ENCODE assay signal across 37 cellular contexts in the genomic region with DNA sequence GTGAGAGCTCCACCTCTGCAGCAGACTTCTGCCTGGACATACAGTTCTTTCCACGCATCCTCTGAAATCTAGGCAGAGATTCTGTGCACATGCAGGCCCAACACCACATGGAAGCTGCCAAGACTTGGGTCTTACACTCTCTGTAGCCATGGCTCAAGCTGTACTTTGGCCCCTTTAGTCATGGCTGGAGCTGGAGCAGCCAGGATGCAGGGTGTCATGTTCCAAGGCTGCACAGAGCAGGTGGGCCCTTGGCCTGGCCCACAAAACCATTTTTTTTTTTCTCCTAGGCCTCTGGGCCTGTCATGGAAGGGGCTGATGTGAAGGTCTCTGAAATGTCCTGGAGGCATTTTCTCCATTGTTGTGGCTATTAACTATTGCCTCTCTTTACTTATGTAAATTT.
DNase-seq lines count a peak whose midpoint lies in the region; ATAC-seq, FAIRE-seq and TF ChIP-seq lines count a peak whose summit lies in the region.
"Had no signal": no experiment of that assay in that cellular context is flagged by ENCODE, and none has a peak within 500 bp of the region (broad histone marks: within the 10 kb centered on the region; RNA-seq: fewer than 3 reads in every experiment).

No MANE protein-coding gene starts in this region.

- H3K4me2 ChIP-seq in HepG2 (ENCODE audit: low read depth, low read length): no peak overlapping the region
- no peak overlapping the region for H3K4me2 ChIP-seq in neuronal stem cell (ENCODE audit: insufficient read depth, low read length, poor library complexity, severe bottlenecking)
- no peak overlapping the region for H3K4me2 ChIP-seq in GM23338
- H3K4me2 ChIP-seq: A549; BLaER1; BLaER1 treated with 17β-estradiol and CSF1 and Interleukin-3, amounts not matched to agents 10 nM and 100 nM had no signal

- POLR2A ChIA-PET in HepG2 (lab: Yijun Ruan, JAX) (no interaction called here), HEK293T (lab: Yijun Ruan, JAX) (no interaction called here)

- H2BK12ac ChIP-seq in neuronal stem cell (ENCODE audit: low read length): no peak overlapping the region

- ATAC-seq in HepG2 (peak; percentile 68; the same call in 2 of the 3 replicates), right lobe of liver (no peak), aorta (ENCODE audit: low FRiP score) (peak; percentile 50), GM23338 (no peak)
- ATAC-seq: A549; CD8-positive, alpha-beta T cell had no signal

- H3K18ac ChIP-seq in neuronal stem cell (ENCODE audit: low read length): no peak overlapping the region

- H3K27me3 ChIP-seq in HepG2 (ENCODE audit: control insufficient read depth in 1 of 2, insufficient read depth in 2 of 2, low read length in 2 of 2) (no peaks in the 10 kb centered on the region), right lobe of liver (no peaks in the 10 kb centered on the region), SJCRH30 (no peaks in the 10 kb centered on the region), neuronal stem cell (ENCODE audit: control insufficient read depth in 3 of 3, insufficient read depth in 3 of 3, low read depth in 1 of 3, low read length in 3 of 3) (no peaks in the 10 kb centered on the region), aorta (ENCODE audit: control insufficient read depth in 1 of 2, insufficient read depth in 2 of 2, low read length in 1 of 2) (no peaks in the 10 kb centered on the region), GM23338 (ENCODE audit: insufficient read depth) (no peaks in the 10 kb centered on the region)
- H3K27me3 ChIP-seq: BE2C; BLaER1; BLaER1 treated with 17β-estradiol and CSF1 and Interleukin-3, amounts not matched to agents 10 nM and 100 nM had no signal

- no peak overlapping the region for H3K4me3 Mint-ChIP-seq in activated CD4-positive, alpha-beta T cell treated with anti-CD3 and anti-CD28 coated beads, Interleukin-2, amount 10 ng/mL, durations not matched to agents 24 days and 14 days
- no peak overlapping the region for H3K4me3 Mint-ChIP-seq in GM23338
- H3K4me3 Mint-ChIP-seq: B cell; CD14-positive monocyte; CD4-positive, alpha-beta memory T cell; CD4-positive, alpha-beta T cell; CD4-positive, CD25-positive, alpha-beta regulatory T cell; CD8-positive, alpha-beta memory T cell; CD8-positive, alpha-beta T cell had no signal

- H3K36me3 Mint-ChIP-seq in activated CD4-positive, alpha-beta T cell treated with anti-CD3 and anti-CD28 coated beads, Interleukin-2, amount 10 ng/mL, durations not matched to agents 24 days and 14 days (ENCODE audit: low read depth): no peaks in the 10 kb centered on the region
- H3K36me3 Mint-ChIP-seq in GM23338 (ENCODE audit: low read depth): peaks cover 18% of the 10 kb centered on the region; the same call in 2 of the 3 replicates
- H3K36me3 Mint-ChIP-seq: CD14-positive monocyte; CD4-positive, alpha-beta memory T cell; CD4-positive, CD25-positive, alpha-beta regulatory T cell; CD8-positive, alpha-beta memory T cell; CD8-positive, alpha-beta T cell had no signal

- no peak overlapping the region for H2BK15ac ChIP-seq in neuronal stem cell (ENCODE audit: low read length)

- in situ Hi-C loops in HepG2 (cut with HindIII; ENCODE audit: extremely low pct_ligation_motif_present, low pct_unique_long_range_greater_than_20kb): loop anchor here (10.0 kb wide), 1 partner anchor 965 kb away; no protein-coding TSS in a partner anchor

- H3K79me2 ChIP-seq in HepG2 (ENCODE audit: insufficient read depth, low read length) (no peaks in the 10 kb centered on the region), GM23338 (replicated peaks; ENCODE audit: insufficient read depth) (no peaks in the 10 kb centered on the region)

- H2AFZ ChIP-seq in HepG2 (ENCODE audit: low read length) (no peak overlapping the region), neuronal stem cell (ENCODE audit: low read length) (no peak overlapping the region), GM23338 (no peak overlapping the region)

- peak; percentile 2 for DNase-seq in HepG2 (ENCODE audit: low spot score)
- DNase-seq in right lobe of liver: no peak
- DNase-seq in SJCRH30: peak; percentile 30 to 55
- no peak for DNase-seq in neuronal stem cell (ENCODE audit: low spot score)
- DNase-seq in aorta: no peak
- DNase-seq in HEK293T (ENCODE audit: extremely low spot score): no peak
- no peak for DNase-seq in activated CD4-positive, alpha-beta T cell treated with anti-CD3 and anti-CD28 coated beads, Interleukin-2, amount 10 ng/mL, durations not matched to agents 24 days and 14 days
- DNase-seq in GM23338 (ENCODE audit: low spot score): no peak
- DNase-seq: 8988T; ACHN; AML-193; BE2C; C1 segment of cervical spinal cord; Caco-2; Calu3; CD4-positive, alpha-beta memory T cell; CD4-positive, alpha-beta T cell; CD4-positive, CD25-positive, alpha-beta regulatory T cell; CD8-positive, alpha-beta memory T cell; CD8-positive, alpha-beta T cell; COR-L47; DMS 273 treated with DMSO at 0.1 percent for 48 hours; DMS153; DMS53; DMS79; DMS79 treated with DMSO at 0.1 percent for 48 hours; DND-41; EL had no signal

- no peak for FAIRE-seq in HepG2 (lab: Jason Lieb, UNC)
- FAIRE-seq: A204.1, A549, D721Med had no signal

- no peak overlapping the region for H2AK5ac ChIP-seq in neuronal stem cell (ENCODE audit: low read depth, low read length)

- peaks cover 3% of the 10 kb centered on the region; the same call in 1 of the 2 replicates for H3K9me2 ChIP-seq in GM23338 (ENCODE audit: insufficient read depth)

- no CpG with 5 or more reads among the region's 1 CpG for WGBS in HepG2 (ENCODE audit: low lambda C conversion rate)
- WGBS in right lobe of liver (ENCODE audit: insufficient coverage, low coverage, low lambda C conversion rate, missing lambda C conversion rate): no CpG with 5 or more reads among the region's 1 CpG
- WGBS in neuronal stem cell (ENCODE audit: extremely low coverage in 2 of 2, insufficient read length in 2 of 2, insufficient replicate concordance in 1 of 2), 2 donors: no CpG with 5 or more reads among the region's 1 CpG
- WGBS in aorta, 2 donors: 95 to 100% methylated on average over 1 of the region's 1 CpG

- TF ChIP-seq RAD21 in HepG2 (CRISPR knock-in tag; IDR thresholded peaks at IDR 0.05): no peak

- no peak overlapping the region for H3K14ac ChIP-seq in neuronal stem cell (ENCODE audit: low read length)

- intact Hi-C loops in HepG2 (cut with micrococcal nuclease; ENCODE audit: unreplicated experiment) (no loop called here), right lobe of liver (cut with DNase I) (no loop called here), aorta (cut with DNase I) (no loop called here)
- intact Hi-C loops in activated CD4-positive, alpha-beta T cell treated with anti-CD3 and anti-CD28 coated beads, Interleukin-2, amount 10 ng/mL, durations not matched to agents 24 days and 14 days (cut with micrococcal nuclease): no loop called here

- no peak overlapping the region for H2BK120ac ChIP-seq in neuronal stem cell (ENCODE audit: low read depth, low read length)

- no peak overlapping the region for H3K23ac ChIP-seq in neuronal stem cell (ENCODE audit: low read depth, low read length, poor library complexity)

- H3K79me1 ChIP-seq in neuronal stem cell (ENCODE audit: low read depth, low read length): no peaks in the 10 kb centered on the region

- TF ChIP-seq POLR2A in HepG2 (IDR thresholded peaks at IDR 0.05; ENCODE audit: insufficient read depth in 1 of 2, low read depth in 2 of 2, low read length in 2 of 2) (no peak), right lobe of liver (IDR thresholded peaks at IDR 0.05) (no peak)

- H3K4me3 ChIP-seq in HepG2 (replicated peaks in 1 of 3; ENCODE audit: insufficient read depth in 1 of 3, low read depth in 2 of 3, low read length in 3 of 3): no peak overlapping the region
- H3K4me3 ChIP-seq in right lobe of liver: no peak overlapping the region
- H3K4me3 ChIP-seq in SJCRH30: no peak overlapping the region
- H3K4me3 ChIP-seq in neuronal stem cell (ENCODE audit: low read length in 2 of 2): peak overlapping the region in 1 of 2 donors; percentile 65
- no peak overlapping the region for H3K4me3 ChIP-seq in aorta (ENCODE audit: low read length in 2 of 2)
- H3K4me3 ChIP-seq in GM23338: no peak overlapping the region
- H3K4me3 ChIP-seq: A549; BLaER1; BLaER1 treated with 17β-estradiol and CSF1 and Interleukin-3, amounts not matched to agents 10 nM and 100 nM had no signal

- H3K36me3 ChIP-seq in HepG2 (replicated peaks in 1 of 2; ENCODE audit: control insufficient read depth in 1 of 2, insufficient read depth in 2 of 2, low read length in 2 of 2) (no peaks in the 10 kb centered on the region), right lobe of liver (no peaks in the 10 kb centered on the region), SJCRH30 (no peaks in the 10 kb centered on the region), neuronal stem cell (replicated peaks in 1 of 2; ENCODE audit: control insufficient read depth in 2 of 2, insufficient read depth in 2 of 2, low read length in 2 of 2) (no peaks in the 10 kb centered on the region), aorta (ENCODE audit: control insufficient read depth in 1 of 2, insufficient read depth in 2 of 2, low read length in 1 of 2) (no peaks in the 10 kb centered on the region), GM23338 (ENCODE audit: insufficient read depth) (no peaks in the 10 kb centered on the region)
- H3K36me3 ChIP-seq: BE2C; BLaER1; BLaER1 treated with 17β-estradiol and CSF1 and Interleukin-3, amounts not matched to agents 10 nM and 100 nM had no signal

- TF ChIP-seq EP300 in HepG2 (IDR thresholded peaks at IDR 0.05; ENCODE audit: low read depth in 2 of 2, low read length in 2 of 2): no peak
- no peak for TF ChIP-seq EP300 in HepG2 (CRISPR knock-in tag; IDR thresholded peaks at IDR 0.05; ENCODE audit: borderline replicate concordance)

- no peaks in the 10 kb centered on the region for H3F3A ChIP-seq in GM23338 (replicated peaks; ENCODE audit: low read depth)

- H3K27me3 Mint-ChIP-seq in activated CD4-positive, alpha-beta T cell treated with anti-CD3 and anti-CD28 coated beads, Interleukin-2, amount 10 ng/mL, durations not matched to agents 24 days and 14 days: no peaks in the 10 kb centered on the region
- H3K27me3 Mint-ChIP-seq in GM23338 (ENCODE audit: insufficient read depth, low read depth, poor library complexity): peaks cover 2% of the 10 kb centered on the region
- H3K27me3 Mint-ChIP-seq: B cell; CD4-positive, alpha-beta memory T cell; CD4-positive, alpha-beta T cell; CD4-positive, CD25-positive, alpha-beta regulatory T cell; CD8-positive, alpha-beta memory T cell had no signal

- no peak overlapping the region for H4K8ac ChIP-seq in neuronal stem cell (ENCODE audit: low read depth, low read length)

- H3K4ac ChIP-seq in neuronal stem cell (ENCODE audit: low read length): no peak overlapping the region

- H3K9me3 ChIP-seq in HepG2 (ENCODE audit: low read length): peaks cover 10% of the 10 kb centered on the region; the same call in 1 of the 2 replicates
- H3K9me3 ChIP-seq in right lobe of liver: no peaks in the 10 kb centered on the region
- no peaks in the 10 kb centered on the region for H3K9me3 ChIP-seq in SJCRH30 (replicated peaks)
- peaks cover 0 to 3% of the 10 kb centered on the region in 2 donors for H3K9me3 ChIP-seq in neuronal stem cell (replicated peaks in 1 of 2; ENCODE audit: control insufficient read depth in 2 of 2, insufficient read depth in 1 of 2, low read depth in 1 of 2, low read length in 2 of 2)
- peaks cover 3% of the 10 kb centered on the region for H3K9me3 ChIP-seq in aorta (ENCODE audit: control insufficient read depth, low read length)
- H3K9me3 ChIP-seq: A549, BE2C, Caco-2 had no signal

- H3K9me3 Mint-ChIP-seq in activated CD4-positive, alpha-beta T cell treated with anti-CD3 and anti-CD28 coated beads, Interleukin-2, amount 10 ng/mL, durations not matched to agents 24 days and 14 days: no peaks in the 10 kb centered on the region
- H3K9me3 Mint-ChIP-seq in GM23338: peaks cover 21% of the 10 kb centered on the region

- H3K4me1 ChIP-seq in HepG2 (ENCODE audit: insufficient read depth, low read length): no peaks in the 10 kb centered on the region
- H3K4me1 ChIP-seq in right lobe of liver: no peaks in the 10 kb centered on the region
- H3K4me1 ChIP-seq in SJCRH30: no peaks in the 10 kb centered on the region
- H3K4me1 ChIP-seq in neuronal stem cell (ENCODE audit: control insufficient read depth in 2 of 2, insufficient read depth in 1 of 2, low read depth in 1 of 2, low read length in 2 of 2): no peaks in the 10 kb centered on the region
- H3K4me1 ChIP-seq in aorta (ENCODE audit: control insufficient read depth in 1 of 2, insufficient read depth in 2 of 2, low read length in 2 of 2): no peaks in the 10 kb centered on the region
- H3K4me1 ChIP-seq in GM23338 (ENCODE audit: insufficient read depth): no peaks in the 10 kb centered on the region
- H3K4me1 ChIP-seq: A549; BE2C; BLaER1; BLaER1 treated with 17β-estradiol and CSF1 and Interleukin-3, amounts not matched to agents 10 nM and 100 nM; Caco-2 had no signal

- H4K91ac ChIP-seq in neuronal stem cell (ENCODE audit: low read depth, low read length, poor library complexity): peak overlapping the region; percentile 53

- no peak overlapping the region for H3K27ac Mint-ChIP-seq in activated CD4-positive, alpha-beta T cell treated with anti-CD3 and anti-CD28 coated beads, Interleukin-2, amount 10 ng/mL, durations not matched to agents 24 days and 14 days
- no peak overlapping the region for H3K27ac Mint-ChIP-seq in GM23338
- H3K27ac Mint-ChIP-seq: B cell; CD4-positive, alpha-beta memory T cell; CD4-positive, alpha-beta T cell; CD4-positive, CD25-positive, alpha-beta regulatory T cell; CD8-positive, alpha-beta memory T cell; CD8-positive, alpha-beta T cell had no signal

- no peak for TF ChIP-seq CTCF in HepG2 (CRISPR knock-in tag; IDR thresholded peaks at IDR 0.05)
- no peak for TF ChIP-seq CTCF in right lobe of liver (IDR thresholded peaks at IDR 0.05)
- TF ChIP-seq CTCF in GM23338 (conservative IDR thresholded peaks at IDR 0.05; ENCODE audit: low read depth in 2 of 2): no peak

- no peak overlapping the region for H3K27ac ChIP-seq in HepG2 (ENCODE audit: extremely low read length, insufficient read depth, low read length)
- H3K27ac ChIP-seq in right lobe of liver: no peak overlapping the region
- H3K27ac ChIP-seq in SJCRH30: no peak overlapping the region
- H3K27ac ChIP-seq in neuronal stem cell (replicated peaks; ENCODE audit: low read length): no peak overlapping the region
- H3K27ac ChIP-seq in aorta (ENCODE audit: low read depth in 1 of 2, low read length in 2 of 2): no peak overlapping the region
- no peak overlapping the region for H3K27ac ChIP-seq in GM23338 (ENCODE audit: low read depth)
- H3K27ac ChIP-seq: 22Rv1; A549; BLaER1; BLaER1 treated with 17β-estradiol and CSF1 and Interleukin-3, amounts not matched to agents 10 nM and 100 nM; C4-2B had no signal

- no peak overlapping the region for H3K9ac ChIP-seq in HepG2 (ENCODE audit: insufficient read depth, low read depth, low read length)
- H3K9ac ChIP-seq in neuronal stem cell (ENCODE audit: low read depth, low read length, poor library complexity): no peak overlapping the region
- H3K9ac ChIP-seq: BLaER1; BLaER1 treated with 17β-estradiol and CSF1 and Interleukin-3, amounts not matched to agents 10 nM and 100 nM had no signal

- BruUV-seq in HepG2 (replicated peaks; lab: Mats Ljungman, UMichigan): no TSS peak

- H4K20me1 ChIP-seq in HepG2 (ENCODE audit: insufficient read depth, low read length): no peaks in the 10 kb centered on the region
- no peaks in the 10 kb centered on the region for H4K20me1 ChIP-seq in GM23338 (replicated peaks; ENCODE audit: insufficient read depth)
- H4K20me1 ChIP-seq: BLaER1; BLaER1 treated with 17β-estradiol and CSF1 and Interleukin-3, amounts not matched to agents 10 nM and 100 nM had no signal

- no peaks in the 10 kb centered on the region for H3K4me1 Mint-ChIP-seq in activated CD4-positive, alpha-beta T cell treated with anti-CD3 and anti-CD28 coated beads, Interleukin-2, amount 10 ng/mL, durations not matched to agents 24 days and 14 days
- H3K4me1 Mint-ChIP-seq in GM23338: no peaks in the 10 kb centered on the region
- H3K4me1 Mint-ChIP-seq: B cell; CD14-positive monocyte; CD4-positive, alpha-beta memory T cell; CD4-positive, CD25-positive, alpha-beta regulatory T cell; CD8-positive, alpha-beta memory T cell had no signal

- CTCF ChIA-PET in HepG2 (lab: Yijun Ruan, JAX; ENCODE audit: low intra/inter-chr PET ratio, low total read pairs) (no interaction called here), HEK293T (lab: Yijun Ruan, JAX) (no interaction called here)

- no peak overlapping the region for H2BK5ac ChIP-seq in neuronal stem cell (ENCODE audit: low read length)

Comparison
In these comparisons a context has a peak if more than half of its experiments do, and no peak if none do; other contexts are left out.
1. ATAC-seq: peak in HepG2 (single experiment) and aorta (single experiment); none in right lobe of liver (0 of 4) and GM23338 (single experiment).
2. DNase-seq: peak in HepG2 (single experiment) and SJCRH30 (2 of 2); none in right lobe of liver (0 of 3), neuronal stem cell (single experiment), aorta (0 of 2), HEK293T (single experiment), activated CD4-positive, alpha-beta T cell treated with anti-CD3 and anti-CD28 coated beads, Interleukin-2, amount 10 ng/mL, durations not matched to agents 24 days and 14 days (single experiment) and GM23338 (single experiment).